8 cellular contexts compared by ENCODE assay signal in the genomic region with DNA sequence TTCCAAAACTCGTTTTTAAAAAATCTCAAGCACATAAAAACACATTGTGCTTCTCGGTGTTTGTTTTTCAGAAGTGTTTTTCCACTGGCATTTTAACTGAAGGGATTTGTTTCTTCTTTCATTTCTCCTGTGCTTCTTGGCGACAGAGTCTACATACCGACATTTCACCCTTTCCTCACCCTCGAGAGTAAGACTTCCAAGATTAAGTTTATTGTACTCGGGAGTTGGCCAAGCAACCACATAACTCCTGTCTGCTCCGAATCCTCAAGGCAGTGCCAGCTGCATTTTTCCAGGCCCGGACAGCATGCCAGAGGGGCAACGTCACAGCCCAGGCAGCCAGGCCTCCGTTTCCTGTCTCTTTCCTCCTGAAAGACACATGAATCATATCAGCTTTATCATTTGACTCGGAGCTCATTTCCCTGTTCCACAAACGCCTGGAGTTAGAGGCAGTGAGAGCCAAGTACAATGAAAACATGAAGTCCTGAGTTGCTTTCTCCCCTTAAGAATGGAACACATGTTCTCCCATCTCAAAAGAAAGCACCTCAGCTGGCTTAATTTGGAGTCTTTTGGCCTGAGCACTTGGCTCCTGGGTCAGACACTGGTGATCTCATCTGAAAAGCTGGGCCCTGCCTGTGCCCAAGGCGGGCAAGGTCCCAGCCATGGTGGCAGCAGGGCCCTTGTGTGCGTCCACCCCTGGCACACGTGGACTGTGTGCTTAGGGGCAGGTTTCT. TPM values are rescaled to one million over a fixed set of nuclear protein-coding genes. Genes with fewer than 3 reads are reported as not detected.
A peak's percentile ranks its signal among the peaks of the same experiment; 100 is the strongest.
DNase-seq lines count a peak whose midpoint lies in the region; ATAC-seq, FAIRE-seq and TF ChIP-seq lines count a peak whose summit lies in the region.

No MANE protein-coding gene starts in this region.

- H3K9me3 ChIP-seq in BE2C = no peaks in the 10 kb centered on the region
- no peaks in the 10 kb centered on the region for H3K9me3 ChIP-seq in pancreas

- H3K36me3 Mint-ChIP-seq in activated T-cell treated with anti-CD3 and anti-CD28 coated beads, Interleukin-2, amount 50 U/mL, for 4 hours (ENCODE audit: insufficient read depth) = no peaks in the 10 kb centered on the region

- H3K9me3 Mint-ChIP-seq in activated T-cell treated with anti-CD3 and anti-CD28 coated beads, Interleukin-2, amount 50 U/mL, for 4 hours = no peaks in the 10 kb centered on the region

- H3K4me3 ChIP-seq in BE2C (ENCODE audit: low read depth, low read length) (no peak overlapping the region), pancreas (no peak overlapping the region)

- H3K4me1 Mint-ChIP-seq in activated T-cell treated with anti-CD3 and anti-CD28 coated beads, Interleukin-2, amount 50 U/mL, for 4 hours (ENCODE audit: low read depth) = no peaks in the 10 kb centered on the region

- DNase-seq in BE2C (peak; percentile 56), SW 1271 (lab: John Stamatoyannopoulos, UW) (peak; percentile 89 to 97), foreskin keratinocyte (peak; percentile 93 to 97), pancreas (peak; percentile 84 to 92 (median 90)), activated gamma-delta T cell (lab: John Stamatoyannopoulos, UW) (no peak)
- DNase-seq in activated T-cell treated with anti-CD3 and anti-CD28 coated beads, Interleukin-2, amount 50 U/mL, for 4 hours = no peak

- no peaks in the 10 kb centered on the region for H3K27me3 ChIP-seq in BE2C
- H3K27me3 ChIP-seq in foreskin keratinocyte = no peaks in the 10 kb centered on the region
- H3K27me3 ChIP-seq in pancreas = no peaks in the 10 kb centered on the region

- no peaks in the 10 kb centered on the region for H3K4me1 ChIP-seq in BE2C
- peaks cover 21% of the 10 kb centered on the region for H3K4me1 ChIP-seq in foreskin keratinocyte
- peaks cover 14 to 30% (median 26%) of the 10 kb centered on the region in 3 donors for H3K4me1 ChIP-seq in pancreas

- TF ChIP-seq CTCF in BE2C (IDR thresholded peaks at IDR 0.05; ENCODE audit: low read depth, low read length) = no peak
- no peak for TF ChIP-seq CTCF in foreskin keratinocyte (conservative IDR thresholded peaks at IDR 0.05)
- TF ChIP-seq CTCF in pancreas (IDR thresholded peaks at IDR 0.05) = no peak

- peaks cover 5% of the 10 kb centered on the region for H3K27me3 Mint-ChIP-seq in activated T-cell treated with anti-CD3 and anti-CD28 coated beads, Interleukin-2, amount 50 U/mL, for 4 hours (ENCODE audit: low read depth)

- peak; percentile 95 for ATAC-seq in foreskin keratinocyte
- ATAC-seq in pancreas = peak; percentile 91 to 95 (median 94)
- no peak for ATAC-seq in GM18517 (IDR thresholded peaks at IDR 0.05; ENCODE audit: unreplicated experiment)
- ATAC-seq in activated T-cell treated with anti-CD3 and anti-CD28 coated beads, Interleukin-2, amount 50 U/mL, for 4 hours = no peak
- ATAC-seq in GM21786 (IDR thresholded peaks at IDR 0.05; ENCODE audit: unreplicated experiment) = no peak

- FAIRE-seq in pancreas (lab: Jason Lieb, UNC) = peak; percentile 39

- H3K36me3 ChIP-seq in BE2C = no peaks in the 10 kb centered on the region
- H3K36me3 ChIP-seq in pancreas = no peaks in the 10 kb centered on the region

- 12 to 17% methylated on average over 15 of the region's 15 CpGs for WGBS in pancreas, 2 donors

- intact Hi-C loops in pancreas (cut with DNase I) = no loop called here

- H3K27ac ChIP-seq in foreskin keratinocyte (peak overlapping the region; percentile 37), pancreas (peak overlapping the region; percentile 78 to 92 (median 84))

- no peak overlapping the region for H3K4me3 Mint-ChIP-seq in activated T-cell treated with anti-CD3 and anti-CD28 coated beads, Interleukin-2, amount 50 U/mL, for 4 hours

RNA-seq across cellular contexts. Expression of a gene that starts 23.2 kb away (rescaled TPM):
- polyA plus RNA-seq in BE2C (2012; ENCODE audit: insufficient read depth, insufficient read length, low read depth) = 53.6 TPM
- total RNA-seq in foreskin keratinocyte = 6.9 and 7.8 TPM in 2 replicates
- polyA plus RNA-seq in foreskin keratinocyte = 9.2 and 9.4 TPM in 2 replicates
- total RNA-seq in pancreas = 1 to 10 TPM; 3.6 to 8.7 (median 5.9) TPM
- 1 to 10 TPM; 4.1 to 9.7 TPM for polyA plus RNA-seq in pancreas
- 10 to 100 TPM in 1 of 3 donors, 1 to 10 TPM in 2; 8.8 to 11.4 (median 9.3) TPM for total RNA-seq in activated T-cell treated with anti-CD3 and anti-CD28 coated beads, Interleukin-2, amount 50 U/mL, for 4 hours

Comparison
In these comparisons a context has a peak if more than half of its experiments do, and no peak if none do; other contexts are left out.
1. DNase-seq: peak in BE2C (single experiment), SW 1271 (2 of 2), foreskin keratinocyte (2 of 2) and pancreas (6 of 6); none in activated gamma-delta T cell (single experiment) and activated T-cell treated with anti-CD3 and anti-CD28 coated beads, Interleukin-2, amount 50 U/mL, for 4 hours (single experiment).
2. ATAC-seq: peak in foreskin keratinocyte (single experiment) and pancreas (4 of 4); none in GM18517 (single experiment), activated T-cell treated with anti-CD3 and anti-CD28 coated beads, Interleukin-2, amount 50 U/mL, for 4 hours (0 of 2) and GM21786 (single experiment).